Comparison of ENCODE assay signal across 9 cellular contexts in the genomic region with DNA sequence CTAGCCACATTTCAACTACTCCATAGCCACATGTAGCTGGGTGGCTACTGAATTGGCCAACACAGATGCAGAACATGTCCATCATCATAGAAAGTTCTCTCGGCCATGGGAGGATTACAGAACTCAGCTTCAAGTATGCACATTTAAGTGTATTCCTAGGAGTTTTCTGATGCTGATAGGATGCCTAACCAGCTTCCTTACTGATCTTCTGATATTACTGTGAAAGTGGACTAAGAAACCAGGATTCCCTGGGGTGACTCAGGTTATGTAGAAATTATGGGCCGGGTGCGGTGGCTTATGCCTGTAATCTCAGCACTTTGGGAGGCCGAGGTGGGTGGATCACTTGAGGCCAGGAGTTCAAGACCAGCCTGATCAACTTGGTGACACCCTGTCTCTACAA.
"Had no signal": no experiment of that assay in that cellular context is flagged by ENCODE, and none has a peak within 500 bp of the region (broad histone marks: within the 10 kb centered on the region; RNA-seq: fewer than 3 reads in every experiment).

No MANE protein-coding gene starts in this region.

- H3K36me3 Mint-ChIP-seq: IgD-negative memory B cell had no signal

- H3K27ac Mint-ChIP-seq: HFFc6, IgD-negative memory B cell had no signal

- H3K27ac ChIP-seq: GM23248, HL-60 had no signal

- H3K9me3 ChIP-seq: HAP-1 had no signal

- ATAC-seq: HCT116, HepG2 had no signal

- H3K36me3 ChIP-seq: HAP-1 had no signal

- H3K4me1 ChIP-seq: HAP-1 had no signal

- H3K9ac ChIP-seq: GM23248 had no signal

- H3K9me3 Mint-ChIP-seq: HFFc6, IgD-negative memory B cell had no signal

- H3K4me3 ChIP-seq: GM23248, HAP-1 had no signal

- H3K4me3 Mint-ChIP-seq: HFFc6, IgD-negative memory B cell had no signal

- DNase-seq: GM23248, H7, HFFc6, KBM-7 had no signal

- H3K4me1 Mint-ChIP-seq: IgD-negative memory B cell had no signal

- H2AFZ ChIP-seq: GM23248 had no signal
